1 cellular context compared by ENCODE assay signal in genomic region chr1:12486401-12487005, GRCh38.
TF ChIP-seq lines count a peak whose summit lies in the region.

No MANE protein-coding gene starts in this region.

TF ChIP-seq in SK-N-SH, 30 proteins besides CTCF, POLR2A, EP300 and RAD21 (continued from another document):
- TF ChIP-seq CHD2 (IDR thresholded peaks at IDR 0.05; ENCODE audit: low read length, partially characterized antibody): no peak
